ENCODE assay signal across 9 cellular contexts in the genomic region with DNA sequence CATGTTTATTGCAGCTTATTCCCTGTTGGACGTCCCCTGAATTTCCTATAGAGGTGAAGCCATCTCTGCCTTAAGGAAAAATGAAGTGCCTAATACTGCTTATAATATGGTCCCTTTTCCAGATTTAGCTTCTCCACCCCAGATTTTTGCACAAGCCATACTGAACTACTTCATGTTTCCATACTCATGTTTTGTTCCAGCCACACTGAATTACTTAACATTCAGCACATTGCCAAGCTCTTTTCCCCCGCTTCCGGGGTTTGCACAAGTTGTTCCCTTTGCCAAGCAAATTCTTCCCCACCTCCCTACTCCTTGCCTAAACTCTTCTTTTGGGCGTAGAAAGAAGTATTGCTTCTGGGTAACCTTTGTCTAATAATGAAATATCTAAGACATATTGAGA. TPM values are rescaled to one million over a fixed set of nuclear protein-coding genes. Genes with fewer than 3 reads are reported as not detected.
DNase-seq lines count a peak whose midpoint lies in the region; TF ChIP-seq lines count a peak whose summit lies in the region.
"Had no signal": no experiment of that assay in that cellular context is flagged by ENCODE, and none has a peak within 500 bp of the region (broad histone marks: within the 10 kb centered on the region; RNA-seq: fewer than 3 reads in every experiment).

No MANE protein-coding gene starts in this region.

- H3K27me3 ChIP-seq in adrenal gland (no peaks in the 10 kb centered on the region), MM.1S (replicated peaks; ENCODE audit: insufficient read depth, low read length) (no peaks in the 10 kb centered on the region)

- H3K27ac Mint-ChIP-seq in IgD-negative memory B cell: peak overlapping the region; percentile 95 to 99 (median 96)
- H3K27ac Mint-ChIP-seq: nephron progenitor cell had no signal

- peaks cover 0 to 11% (median 4%) of the 10 kb centered on the region in 3 donors for H3K9me3 Mint-ChIP-seq in IgD-negative memory B cell

- no peaks in the 10 kb centered on the region for H4K20me1 ChIP-seq in MM.1S (ENCODE audit: insufficient read depth, low read length)

- H3K79me2 ChIP-seq in MM.1S (ENCODE audit: low read length): peaks cover 32% of the 10 kb centered on the region

- no peak overlapping the region for H3K4me2 ChIP-seq in MM.1S (ENCODE audit: low read depth, low read length)

- no peak for TF ChIP-seq POLR2A in adrenal gland (IDR thresholded peaks at IDR 0.05)

- WGBS in adrenal gland, 4 donors: 64 to 72% (median 68%) methylated on average over 4 of the region's 4 CpGs

- no peak overlapping the region for H3K4me3 ChIP-seq in adrenal gland
- H3K4me3 ChIP-seq in MM.1S (ENCODE audit: low read length): no peak overlapping the region

- peak overlapping the region; percentile 85 to 99 (median 94) for H3K4me3 Mint-ChIP-seq in IgD-negative memory B cell

- H2AFZ ChIP-seq in MM.1S (ENCODE audit: low read length): no peak overlapping the region

- TF ChIP-seq CTCF in adrenal gland (IDR thresholded peaks at IDR 0.05): no peak
- no peak for TF ChIP-seq CTCF in MM.1S (IDR thresholded peaks at IDR 0.05; ENCODE audit: low read length)

- H3K27me3 Mint-ChIP-seq in IgD-negative memory B cell: peaks cover 2% of the 10 kb centered on the region

- H3K9me2 ChIP-seq in MM.1S (replicated peaks; ENCODE audit: insufficient read depth, low read length): no peaks in the 10 kb centered on the region

- H3K9me3 ChIP-seq in adrenal gland (replicated peaks in 1 of 3) (no peaks in the 10 kb centered on the region), MM.1S (replicated peaks; ENCODE audit: insufficient read depth, low read length) (no peaks in the 10 kb centered on the region)

- DNase-seq in Ammon's horn (ENCODE audit: low spot score) (peak; percentile 34), adrenal gland (peak; percentile 20 to 67 (median 41)), midbrain (lab: John Stamatoyannopoulos, UW) (peak; percentile 12), NCI-H187 treated with DMSO at 0.1 percent for 48 hours (lab: John Stamatoyannopoulos, UW) (no peak), MM.1S (no peak), ecto neural progenitor cell (ENCODE audit: low spot score) (no peak)
- no peak for DNase-seq in activated effector memory CD4-positive, alpha-beta T cell treated with anti-CD3 and anti-CD28 coated beads, Interleukin-2, amount 50 U/mL, for 16 hours
- DNase-seq: nephron progenitor cell had no signal

- H3K36me3 ChIP-seq in adrenal gland (replicated peaks in 1 of 2): no peaks in the 10 kb centered on the region
- H3K36me3 ChIP-seq in MM.1S (replicated peaks; ENCODE audit: insufficient read depth, low read length): no peaks in the 10 kb centered on the region

- no peaks in the 10 kb centered on the region for H3K36me3 Mint-ChIP-seq in IgD-negative memory B cell

- peaks cover 41 to 47% (median 47%) of the 10 kb centered on the region in 3 donors for H3K4me1 Mint-ChIP-seq in IgD-negative memory B cell

- H3K4me1 ChIP-seq in adrenal gland (replicated peaks in 1 of 2): peaks cover 5 to 22% of the 10 kb centered on the region in 2 donors
- H3K4me1 ChIP-seq in MM.1S (ENCODE audit: low read length): peaks cover 20% of the 10 kb centered on the region

- peaks cover 24% of the 10 kb centered on the region for H3F3A ChIP-seq in MM.1S (ENCODE audit: insufficient read depth, low read length)

- H3K9ac ChIP-seq in MM.1S (ENCODE audit: low read length): no peak overlapping the region

- H3K27ac ChIP-seq in adrenal gland (peak overlapping the region in 4 of 5 donors; percentile 19 to 83 (median 60)), MM.1S (ENCODE audit: low read length) (no peak overlapping the region)

- intact Hi-C loops in adrenal gland (cut with DNase I): no loop called here

RNA-seq across cellular contexts. Expression of gene CNTRL, which starts 1.7 kb away (rescaled TPM):
- 30.4 TPM for polyA plus RNA-seq in IgD-negative memory B cell
- total RNA-seq in adrenal gland: 10 to 100 TPM in 4 of 8 donors, 1 to 10 TPM in 4; 7.6 to 12.4 (median 9.7) TPM
- polyA plus RNA-seq in adrenal gland: 10 to 100 TPM in 1 of 3 donors, 1 to 10 TPM in 2; 7.4 to 12.8 (median 8.8) TPM

RNA-seq across cellular contexts. Expression of gene C5, which starts 23.0 kb away (rescaled TPM):
- polyA plus RNA-seq in IgD-negative memory B cell (0.99 TPM), adrenal gland (1 to 10 TPM; 2.3 to 6.2 (median 3.5) TPM)
- total RNA-seq in adrenal gland: 1 to 10 TPM; 1.4 to 7.9 (median 2.9) TPM

Comparison
In these comparisons a context has a peak if more than half of its experiments do, and no peak if none do; other contexts are left out.
1. DNase-seq: peak in Ammon's horn (single experiment), adrenal gland (7 of 7) and midbrain (single experiment); none in NCI-H187 treated with DMSO at 0.1 percent for 48 hours (single experiment), activated effector memory CD4-positive, alpha-beta T cell treated with anti-CD3 and anti-CD28 coated beads, Interleukin-2, amount 50 U/mL, for 16 hours (single experiment), MM.1S (single experiment) and ecto neural progenitor cell (single experiment).